8 cellular contexts compared by ENCODE assay signal in the genomic region with DNA sequence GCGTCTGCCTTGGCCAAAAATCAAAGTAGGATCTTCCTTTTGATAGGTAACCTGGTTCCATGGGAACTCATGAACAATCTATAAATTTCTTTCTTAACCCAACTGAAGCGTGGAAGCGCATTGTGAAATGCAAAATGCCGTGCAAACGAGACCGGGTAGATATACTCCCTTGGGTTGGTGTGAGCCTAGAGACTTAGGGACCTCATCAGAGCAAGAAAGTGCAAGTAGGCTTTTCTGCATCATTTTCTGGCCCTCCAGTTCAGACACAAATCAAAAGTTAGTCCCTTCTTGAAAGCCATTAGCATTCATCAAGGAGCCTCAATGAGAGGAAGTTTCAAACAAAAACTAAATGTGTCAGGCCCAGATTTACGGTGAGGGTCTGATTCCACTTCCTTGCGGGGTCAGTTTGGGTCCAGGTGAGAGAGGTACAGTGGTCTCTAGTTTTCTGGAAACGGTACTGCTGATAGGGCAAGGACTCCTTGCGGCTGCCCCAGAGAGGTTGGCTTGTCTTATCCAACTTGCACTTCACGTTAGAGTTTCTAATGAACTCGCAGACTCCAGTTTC. TPM values are rescaled to one million over a fixed set of nuclear protein-coding genes. Genes with fewer than 3 reads are reported as not detected.
DNase-seq lines count a peak whose midpoint lies in the region; ATAC-seq, FAIRE-seq and TF ChIP-seq lines count a peak whose summit lies in the region.

No MANE protein-coding gene starts in this region.

- FAIRE-seq in GM19239 (lab: Jason Lieb, UNC): peak; percentile 4

- ATAC-seq in HG03196 (IDR thresholded peaks at IDR 0.05; ENCODE audit: unreplicated experiment): peak; percentile 28
- no peak for ATAC-seq in thoracic aorta (ENCODE audit: insufficient number of reproducible peaks, low FRiP score, low read depth)

- H3K36me3 ChIP-seq in ACC112 (ENCODE audit: insufficient read depth, low read length) (no peaks in the 10 kb centered on the region), iPS-20b (ENCODE audit: insufficient read depth, low read depth, low read length) (no peaks in the 10 kb centered on the region), thoracic aorta (no peaks in the 10 kb centered on the region)

- H3K79me2 ChIP-seq in ACC112 (ENCODE audit: control insufficient read depth, insufficient read depth, low read length, unreplicated experiment): no peaks in the 10 kb centered on the region

- H3K27me3 ChIP-seq in ACC112 (ENCODE audit: insufficient read depth, low read length) (no peaks in the 10 kb centered on the region), iPS-20b (ENCODE audit: insufficient read depth, low read length) (peaks cover 13% of the 10 kb centered on the region; the same call in 1 of the 2 replicates), thoracic aorta (replicated peaks; ENCODE audit: insufficient read depth) (no peaks in the 10 kb centered on the region)

- H3K4me3 ChIP-seq in ACC112 (ENCODE audit: low read depth, low read length) (peak overlapping the region; percentile 89), WI38 (ENCODE audit: low read depth, low read length) (peak overlapping the region; percentile 91), iPS-20b (ENCODE audit: low read length) (peak overlapping the region; percentile 94), thoracic aorta (peak overlapping the region; percentile 84)

- H3K9ac ChIP-seq in iPS-20b (ENCODE audit: low read depth, low read length): peak overlapping the region; percentile 42; the same call in 1 of the 2 replicates

- H3K27ac ChIP-seq in ACC112 (ENCODE audit: low read depth, low read length) (peak overlapping the region; percentile 93), iPS-20b (ENCODE audit: low read length) (no peak overlapping the region), thoracic aorta (peak overlapping the region; percentile 93 to 98)

- peak overlapping the region; percentile 19 for H2AFZ ChIP-seq in ACC112 (ENCODE audit: low read length, unreplicated experiment)

- H3K9me3 ChIP-seq in iPS-20b (ENCODE audit: insufficient read depth, low read depth, low read length): no peaks in the 10 kb centered on the region
- no peaks in the 10 kb centered on the region for H3K9me3 ChIP-seq in thoracic aorta

- TF ChIP-seq CTCF in WI38 (IDR thresholded peaks at IDR 0.05; ENCODE audit: low read depth, low read length): no peak
- TF ChIP-seq CTCF in thoracic aorta (IDR thresholded peaks at IDR 0.05): no peak

- DNase-seq in GM19239 (ENCODE audit: insufficient read length, low spot score) (no peak), thoracic aorta (ENCODE audit: low spot score) (no peak), HPDE6-E6E7 (ENCODE audit: extremely low spot score) (no peak), NCI-H774 (lab: John Stamatoyannopoulos, UW) (no peak)

- H3K4me1 ChIP-seq in ACC112 (ENCODE audit: control insufficient read depth, insufficient read depth, low read length, unreplicated experiment): peaks cover 8% of the 10 kb centered on the region
- H3K4me1 ChIP-seq in iPS-20b (ENCODE audit: insufficient read depth, low read length): peaks cover 3% of the 10 kb centered on the region; the same call in 1 of the 2 replicates
- peaks cover 4 to 9% of the 10 kb centered on the region in 2 donors for H3K4me1 ChIP-seq in thoracic aorta (ENCODE audit: control insufficient read depth in 1 of 2, low read depth in 2 of 2)

RNA-seq across cellular contexts. Expression of gene ZNF184, which starts 5.3 kb away (rescaled TPM):
- total RNA-seq in thoracic aorta: 1 to 10 TPM; 3.4 to 5.0 TPM
